ENCODE assay signal across 9 cellular contexts in genomic region chr1:41432481-41433280, GRCh38. TPM values are rescaled to one million over a fixed set of nuclear protein-coding genes. Genes with fewer than 3 reads are reported as not detected.
A peak's percentile ranks its signal among the peaks of the same experiment; 100 is the strongest.
DNase-seq lines count a peak whose midpoint lies in the region; ATAC-seq and TF ChIP-seq lines count a peak whose summit lies in the region.
"Had no signal": no experiment of that assay in that cellular context is flagged by ENCODE, and none has a peak within 500 bp of the region (broad histone marks: within the 10 kb centered on the region; RNA-seq: fewer than 3 reads in every experiment).

No MANE protein-coding gene starts in this region.

- peaks cover 34% of the 10 kb centered on the region for H3K4me1 Mint-ChIP-seq in Calu3 (ENCODE audit: low read depth, unreplicated experiment)

- peak overlapping the region; percentile 50 for H3K4me3 Mint-ChIP-seq in Calu3 (ENCODE audit: low read depth, unreplicated experiment)
- H3K4me3 Mint-ChIP-seq: T-helper 1 cell treated with Interleukin-12 subunit alpha and Interleukin-12 subunit beta and Interleukin-4 antibody, amounts not matched to agents 30 μg/mL and 1 μg/mL, for 36 hours had no signal

- H3K4me1 ChIP-seq in mucosa of stomach (ENCODE audit: control insufficient read depth, insufficient read depth, low read length): peaks cover 24% of the 10 kb centered on the region

- peak overlapping the region; percentile 40 for H3K4me3 ChIP-seq in mucosa of stomach (ENCODE audit: low read length)

- CTCF ChIA-PET in Calu3 (lab: Charles Lee): interaction anchor here (0.8 to 3.4 kb wide), 18 partner anchors 12 to 568 kb away, joined by 3 to 27 read pairs (median 4); partner anchors contain the start of gene EDN2

- H3K9me3 Mint-ChIP-seq in Calu3 (ENCODE audit: low read depth, unreplicated experiment): no peaks in the 10 kb centered on the region
- H3K9me3 Mint-ChIP-seq: T-helper 1 cell treated with Interleukin-12 subunit alpha and Interleukin-12 subunit beta and Interleukin-4 antibody, amounts not matched to agents 30 μg/mL and 1 μg/mL, for 36 hours had no signal

- ATAC-seq in HG03159 (IDR thresholded peaks at IDR 0.05; ENCODE audit: unreplicated experiment) (peak; percentile 60), GM19328 (IDR thresholded peaks at IDR 0.05; ENCODE audit: unreplicated experiment) (no peak)

- H3K36me3 ChIP-seq in mucosa of stomach (ENCODE audit: control insufficient read depth, insufficient read depth, low read length): no peaks in the 10 kb centered on the region

- no peaks in the 10 kb centered on the region for H3K36me3 Mint-ChIP-seq in Calu3 (ENCODE audit: insufficient read depth, unreplicated experiment)

- TF ChIP-seq POLR2A in erythroblast (IDR thresholded peaks at IDR 0.05; ENCODE audit: low read length): no peak

- H3K27me3 Mint-ChIP-seq in Calu3 (ENCODE audit: unreplicated experiment): peaks cover 14% of the 10 kb centered on the region

- H3K9ac ChIP-seq in mucosa of stomach (ENCODE audit: low read length): peak overlapping the region; percentile 18

- TF ChIP-seq CTCF in Calu3 (IDR thresholded peaks at IDR 0.05; ENCODE audit: unreplicated experiment): peak; percentile 97

- peaks cover 6% of the 10 kb centered on the region for H3K27me3 ChIP-seq in mucosa of stomach (ENCODE audit: control insufficient read depth, insufficient read depth, low read length)

- BruUV-seq in Calu3 (replicated peaks; lab: Mats Ljungman, UMichigan): no TSS peak

- DNase-seq in Calu3 (peak; percentile 96), NOMO-1 treated with dmso at 0.1 percent for 144 hours (lab: John Stamatoyannopoulos, UW; ENCODE audit: unreplicated experiment) (peak; percentile 66), erythroblast (lab: John Stamatoyannopoulos, UW) (peak; percentile 74 to 85)
- peak; percentile 74 for DNase-seq in activated CD8-positive, alpha-beta memory T cell treated with anti-CD3 and anti-CD28 coated beads, Interleukin-2, amount 50 U/mL, for 4 hours
- peak; percentile 64 for DNase-seq in stimulated activated CD8-positive, alpha-beta memory T cell treated with anti-CD3 and anti-CD28 coated beads, Interleukin-4, amount 100 ng/mL, for 24 hours (ENCODE audit: low read depth)

- peak overlapping the region; percentile 65 for H3K27ac Mint-ChIP-seq in Calu3 (ENCODE audit: unreplicated experiment)
- H3K27ac Mint-ChIP-seq: T-helper 1 cell treated with Interleukin-12 subunit alpha and Interleukin-12 subunit beta and Interleukin-4 antibody, amounts not matched to agents 30 μg/mL and 1 μg/mL, for 36 hours had no signal

- intact Hi-C loops in Calu3 (cut with micrococcal nuclease; ENCODE audit: unreplicated experiment): loop anchor here (1.0 to 5.0 kb wide), 2 partner anchors 109 to 150 kb away; no protein-coding TSS in a partner anchor

- no peaks in the 10 kb centered on the region for H3K9me3 ChIP-seq in mucosa of stomach (ENCODE audit: control insufficient read depth, low read length)

RNA-seq across cellular contexts. Expression of gene EDN2, which starts 51.8 kb away (rescaled TPM):
- total RNA-seq in Calu3 (2022): 0.28 TPM in 1 of 2 replicates, not detected in the other
